ENCODE assay signal across 8 cellular contexts in the genomic region with DNA sequence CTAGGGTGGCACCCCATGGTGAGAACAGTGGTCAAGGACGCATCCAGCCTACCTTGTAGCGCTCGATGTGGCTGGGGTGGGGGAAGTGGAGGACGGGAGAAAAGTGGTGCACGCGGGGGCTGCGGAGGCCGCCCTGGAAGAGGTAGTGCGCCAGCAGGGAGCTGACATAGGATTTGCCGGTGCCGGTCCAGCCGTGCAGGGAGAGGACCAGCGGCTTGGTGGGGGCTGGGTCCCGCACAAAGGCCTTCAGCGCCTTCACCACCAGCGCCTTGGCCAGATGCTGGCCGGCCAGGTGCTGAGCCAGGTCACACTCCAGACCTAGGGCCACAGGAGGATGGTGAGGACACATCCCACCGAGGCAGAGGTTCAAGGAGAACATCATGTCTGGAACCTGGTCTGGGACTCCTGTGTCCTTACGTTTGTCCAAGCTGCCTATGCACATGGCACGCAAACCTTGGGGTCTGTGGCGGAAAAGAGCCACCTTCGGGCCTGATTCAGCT. TPM values are rescaled to one million over a fixed set of nuclear protein-coding genes. Genes with fewer than 3 reads are reported as not detected.
A peak's percentile ranks its signal among the peaks of the same experiment; 100 is the strongest.
DNase-seq lines count a peak whose midpoint lies in the region; ATAC-seq and TF ChIP-seq lines count a peak whose summit lies in the region.

No MANE protein-coding gene starts in this region.

- POLR2A ChIA-PET in RWPE1 (lab: Yijun Ruan, JAX; ENCODE audit: low non-redundant PET), result interaction anchor here (0.7 to 1.5 kb wide), 6 partner anchors 23 to 146 kb away, joined by 3 to 7 read pairs (median 4); no protein-coding TSS in a partner anchor

- peaks cover 6% of the 10 kb centered on the region for H3K79me1 ChIP-seq in trophoblast cell (ENCODE audit: low read length)

- ATAC-seq in HG02763 (IDR thresholded peaks at IDR 0.05; ENCODE audit: unreplicated experiment), result no peak

- H4K91ac ChIP-seq in trophoblast cell (ENCODE audit: low read depth, low read length), result no peak overlapping the region

- CTCF ChIA-PET in RWPE1 (lab: Yijun Ruan, JAX), result interaction anchor here (0.5 to 2.3 kb wide), 45 partner anchors 9 to 244 kb away, joined by 3 to 30 read pairs (median 5); a partner anchor contains a TSS

- H2AK5ac ChIP-seq in trophoblast cell (ENCODE audit: low read length), result peak overlapping the region; percentile 55

- peak overlapping the region; percentile 53 for H2AFZ ChIP-seq in trophoblast cell (ENCODE audit: insufficient read depth, low read length, poor library complexity)

- no peaks in the 10 kb centered on the region for H3K27me3 ChIP-seq in esophagus (ENCODE audit: control insufficient read depth in 1 of 2, insufficient read depth in 2 of 2, low read length in 2 of 2)
- H3K27me3 ChIP-seq in trophoblast cell (ENCODE audit: insufficient read depth, low read length), result no peaks in the 10 kb centered on the region

- H2BK5ac ChIP-seq in trophoblast cell (ENCODE audit: low read depth, low read length, poor library complexity), result no peak overlapping the region

- H4K8ac ChIP-seq in trophoblast cell (ENCODE audit: low read depth, low read length), result peak overlapping the region; percentile 1

- no peak for DNase-seq in RWPE1 (ENCODE audit: low spot score)
- no peak for DNase-seq in trophoblast cell
- DNase-seq in NCI-H2029 treated with DMSO at 0.1 percent for 48 hours (lab: John Stamatoyannopoulos, UW), result no peak
- DNase-seq in NCI-H2227 treated with DMSO at 0.1 percent for 48 hours (lab: John Stamatoyannopoulos, UW), result no peak
- DNase-seq in RPMI8226, result no peak

- H3K18ac ChIP-seq in trophoblast cell (ENCODE audit: low read length), result no peak overlapping the region

- H3K9me3 ChIP-seq in ES-I3 (ENCODE audit: control insufficient read depth, insufficient read depth, low read length) (no peaks in the 10 kb centered on the region), esophagus (ENCODE audit: control insufficient read depth in 2 of 2, insufficient read depth in 1 of 2, low read depth in 1 of 2, low read length in 1 of 2) (no peaks in the 10 kb centered on the region), trophoblast cell (ENCODE audit: insufficient read depth, low read depth, low read length) (no peaks in the 10 kb centered on the region)

- H3K4me1 ChIP-seq in ES-I3 (ENCODE audit: insufficient read depth, low read length) (no peaks in the 10 kb centered on the region), esophagus (ENCODE audit: control insufficient read depth in 2 of 2, insufficient read depth in 2 of 2, low read length in 1 of 2) (peaks cover 5 to 6% of the 10 kb centered on the region in 2 donors), trophoblast cell (ENCODE audit: control insufficient read depth in 1 of 2, insufficient read depth in 2 of 2, low read length in 2 of 2) (peaks cover 4 to 5% of the 10 kb centered on the region in 2 experiments)

- WGBS in esophagus, 2 donors, result 46 to 51% methylated on average over 22 of the region's 22 CpGs
- WGBS in trophoblast cell (ENCODE audit: extremely low coverage, insufficient coverage, insufficient read length), result no CpG with 5 or more reads among the region's 22 CpGs

- H2BK120ac ChIP-seq in trophoblast cell (ENCODE audit: insufficient read depth, low read length, poor library complexity), result no peak overlapping the region

- H2BK12ac ChIP-seq in trophoblast cell (ENCODE audit: low read length), result peak overlapping the region; percentile 79

- peak overlapping the region; percentile 78 for H4K12ac ChIP-seq in trophoblast cell (ENCODE audit: low read depth, low read length)

- peak overlapping the region; percentile 86 for H3K4me2 ChIP-seq in trophoblast cell (ENCODE audit: low read length)

- H3K79me2 ChIP-seq in trophoblast cell (ENCODE audit: control insufficient read depth, insufficient read depth, low read length, poor library complexity), result peaks cover 2% of the 10 kb centered on the region

- peak overlapping the region; percentile 19 for H3K14ac ChIP-seq in trophoblast cell (ENCODE audit: low read length)

- peak overlapping the region; percentile 89 for H3K27ac ChIP-seq in RWPE1
- H3K27ac ChIP-seq in esophagus (ENCODE audit: low read depth in 2 of 2, low read length in 1 of 2), result peak overlapping the region; percentile 94 to 98
- no peak overlapping the region for H3K27ac ChIP-seq in trophoblast cell (ENCODE audit: low read depth, low read length)

- H3K23ac ChIP-seq in trophoblast cell (ENCODE audit: low read length), result no peak overlapping the region

- H3K4me3 ChIP-seq in esophagus (ENCODE audit: low read depth in 1 of 2, low read length in 2 of 2) (peak overlapping the region; percentile 65 to 67), trophoblast cell (ENCODE audit: low read depth, low read length) (no peak overlapping the region)

- peak; percentile 85 for TF ChIP-seq CTCF in RWPE1 (conservative IDR thresholded peaks at IDR 0.05; ENCODE audit: low read depth)

- no peak overlapping the region for H3K4ac ChIP-seq in trophoblast cell (ENCODE audit: low read depth, low read length)

- no peaks in the 10 kb centered on the region for H3K36me3 ChIP-seq in ES-I3 (ENCODE audit: insufficient read depth, low read length)
- peaks cover 3 to 11% of the 10 kb centered on the region in 2 donors for H3K36me3 ChIP-seq in esophagus (ENCODE audit: control insufficient read depth in 2 of 2, insufficient read depth in 2 of 2, low read length in 1 of 2)
- H3K36me3 ChIP-seq in trophoblast cell (ENCODE audit: control insufficient read depth in 1 of 2, insufficient read depth in 2 of 2, low read length in 2 of 2), result no peaks in the 10 kb centered on the region

- H3K9ac ChIP-seq in ES-I3 (ENCODE audit: low read depth, low read length) (peak overlapping the region; percentile 59; the same call in 1 of the 2 replicates), trophoblast cell (ENCODE audit: low read length) (no peak overlapping the region)

RNA-seq across cellular contexts. Expression of a gene that starts 0.8 kb away (rescaled TPM):
- 10 to 100 TPM; 10.0 to 13.2 TPM for polyA plus RNA-seq in esophagus
- 11.8 and 11.9 TPM in 2 replicates for polyA plus RNA-seq in trophoblast cell (2013)

RNA-seq across cellular contexts. Expression of a gene that starts 18.4 kb away (rescaled TPM):
- under 1 TPM; 0.04 to 0.10 TPM for polyA plus RNA-seq in esophagus
- 0.01 TPM in 2 replicates for polyA plus RNA-seq in trophoblast cell (2013)

RNA-seq across cellular contexts. Expression of a gene that starts 18.8 kb away (rescaled TPM):
- 10 to 100 TPM in 1 of 2 donors, 1 to 10 TPM in 1; 6.2 to 15.1 TPM for polyA plus RNA-seq in esophagus
- polyA plus RNA-seq in trophoblast cell (2013), result 4.6 and 4.8 TPM in 2 replicates

RNA-seq across cellular contexts. Expression of a gene that starts 27.5 kb away (rescaled TPM):
- polyA plus RNA-seq in esophagus, result under 1 TPM; 0.08 to 0.10 TPM
- polyA plus RNA-seq in trophoblast cell (2013), result 0.04 and 0.08 TPM in 2 replicates

RNA-seq across cellular contexts. Expression of a gene that starts 44.2 kb away (rescaled TPM):
- polyA plus RNA-seq in esophagus, result 1 to 10 TPM; 2.8 to 3.2 TPM
- polyA plus RNA-seq in trophoblast cell (2013), result 0.40 and 0.65 TPM in 2 replicates
